ENCODE assay signal across 15 cellular contexts in the genomic region with DNA sequence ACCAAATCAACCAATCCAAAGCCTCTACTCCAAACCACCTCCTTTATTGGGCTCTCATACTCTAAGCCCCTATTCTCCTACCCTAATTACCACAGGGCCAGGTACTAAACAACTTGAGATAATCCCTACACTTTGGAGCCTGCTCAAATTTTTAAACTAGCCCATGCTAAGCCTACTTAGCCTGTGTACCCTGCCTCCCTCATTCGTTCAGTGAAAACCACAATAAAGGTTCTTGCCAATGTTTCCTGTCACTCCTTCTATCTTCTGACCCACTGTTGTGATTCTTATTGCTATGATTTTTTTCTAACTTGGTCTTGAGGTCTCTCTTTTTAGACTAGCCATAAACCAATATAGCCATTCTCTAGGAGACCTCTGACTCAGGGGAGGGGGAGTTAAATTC. TPM values are rescaled to one million over a fixed set of nuclear protein-coding genes. Genes with fewer than 3 reads are reported as not detected.
"Had no signal": no experiment of that assay in that cellular context is flagged by ENCODE, and none has a peak within 500 bp of the region (broad histone marks: within the 10 kb centered on the region; RNA-seq: fewer than 3 reads in every experiment).

No MANE protein-coding gene starts in this region.

RNA-seq across cellular contexts. Expression of a gene that starts 48.3 kb away (rescaled TPM):
- total RNA-seq: activated B cell treated with CpG ODN at 0.5 μM for 24 hours; activated CD8-positive, alpha-beta memory T cell treated with anti-CD3 and anti-CD28 coated beads, Interleukin-2, amount 10 ng/mL, durations not matched to agents 7 days and 5 days; esophagus mucosa; kidney; liver; mammary epithelial cell; mesothelial cell of epicardium; omental fat pad; pulmonary artery endothelial cell; right atrium auricular region; smooth muscle cell; suprapubic skin; T-helper 2 cell treated with Interferon-gamma antibody and Interleukin-4, amounts not matched to agents 100 ng/mL and 5 ng/mL, for 36 hours; upper lobe of right lung had no signal
- polyA plus RNA-seq: liver, mammary epithelial cell, SK-N-SH, smooth muscle cell had no signal
